ENCODE assay signal across 9 cellular contexts in genomic region chr13:46165485-46166220, GRCh38. TPM values are rescaled to one million over a fixed set of nuclear protein-coding genes. Genes with fewer than 3 reads are reported as not detected.
A peak's percentile ranks its signal among the peaks of the same experiment; 100 is the strongest.
DNase-seq lines count a peak whose midpoint lies in the region; ATAC-seq and TF ChIP-seq lines count a peak whose summit lies in the region.
"Had no signal": no experiment of that assay in that cellular context is flagged by ENCODE, and none has a peak within 500 bp of the region (broad histone marks: within the 10 kb centered on the region; RNA-seq: fewer than 3 reads in every experiment).

No MANE protein-coding gene starts in this region.

- no peaks in the 10 kb centered on the region for H3K9me3 ChIP-seq in Karpas-422 (ENCODE audit: low read length)

- H3K4me2 ChIP-seq in Karpas-422 (ENCODE audit: low read depth, low read length, poor library complexity, severe bottlenecking): peak overlapping the region; percentile 96

- H3K36me3 ChIP-seq in Karpas-422 (ENCODE audit: insufficient read depth, low read length): peaks cover 12% of the 10 kb centered on the region; the same call in 1 of the 2 replicates

- ATAC-seq in GM21390 (IDR thresholded peaks at IDR 0.05; ENCODE audit: unreplicated experiment): peak; percentile 37

- no peaks in the 10 kb centered on the region for H3K27me3 ChIP-seq in Karpas-422 (ENCODE audit: low read length)

- H3K9ac ChIP-seq in Karpas-422 (ENCODE audit: low read length): peak overlapping the region; percentile 56; the same call in 1 of the 2 replicates

- CTCF ChIA-PET in GM10248 (lab: Yijun Ruan, JAX): interaction anchor here (1.0 to 4.9 kb wide), 2 partner anchors 14 to 15 kb away, joined by 3 to 39 read pairs; partner anchors contain the start of gene LCP1

- POLR2A ChIA-PET in GM10248 (lab: Yijun Ruan, JAX): interaction anchor here (0.7 kb wide), 1 partner anchor 154 kb away, joined by 3 read pairs; no protein-coding TSS in a partner anchor

- H2AFZ ChIP-seq in Karpas-422 (ENCODE audit: low read length): no peak overlapping the region

- H3K79me2 ChIP-seq in Karpas-422 (ENCODE audit: low read length): peaks cover 86% of the 10 kb centered on the region

- H3K4me3 ChIP-seq in Karpas-422 (ENCODE audit: low read length) (peak overlapping the region; percentile 39), choroid plexus epithelial cell (ENCODE audit: low read depth, low read length) (no peak overlapping the region)

- peaks cover 82% of the 10 kb centered on the region for H3K4me1 ChIP-seq in Karpas-422 (ENCODE audit: low read length)

- peaks cover 64% of the 10 kb centered on the region for H4K20me1 ChIP-seq in Karpas-422 (ENCODE audit: insufficient read depth, low read depth, low read length)

- DNase-seq in GM10248 (ENCODE audit: extremely low spot score): peak; percentile 43
- peak; percentile 81 for DNase-seq in Karpas-422
- DNase-seq in choroid plexus epithelial cell (ENCODE audit: low read depth): peak; percentile 49
- no peak for DNase-seq in NCI-H1930 (lab: John Stamatoyannopoulos, UW)
- DNase-seq in NCI-H187 (lab: John Stamatoyannopoulos, UW): no peak
- no peak for DNase-seq in cerebellum (ENCODE audit: low spot score)
- no peak for DNase-seq in NCI-H1694 treated with DMSO at 0.1 percent for 48 hours (lab: John Stamatoyannopoulos, UW)
- DNase-seq: activated CD8-positive, alpha-beta memory T cell treated with anti-CD3 and anti-CD28 coated beads for 24 hours had no signal

- H3K27ac ChIP-seq in Karpas-422 (ENCODE audit: low read length): peak overlapping the region; percentile 99

- TF ChIP-seq CTCF in GM10248 (IDR thresholded peaks at IDR 0.05; ENCODE audit: control extremely low read depth, extremely low read depth, low read depth, missing control alignments) (no peak), choroid plexus epithelial cell (conservative IDR thresholded peaks at IDR 0.05; ENCODE audit: low read depth, low read length) (no peak)

- H3K9me2 ChIP-seq in Karpas-422 (replicated peaks; ENCODE audit: insufficient read depth, low read length): no peaks in the 10 kb centered on the region

RNA-seq across cellular contexts. Expression of gene LCP1, which starts 16.3 kb away (rescaled TPM):
- 352 and 415 TPM in 2 replicates for total RNA-seq in Karpas-422 (2014; rRNA removed; shearing (Covaris generic); ENCODE audit: low replicate concordance)
- total RNA-seq in cerebellum: 5.7 TPM

RNA-seq across cellular contexts. Expression of gene LRRC63, which starts 46.1 kb away (rescaled TPM):
- total RNA-seq in Karpas-422 (2014; rRNA removed; shearing (Covaris generic); ENCODE audit: low replicate concordance): not detected in 2 replicates
- 1.7 TPM for total RNA-seq in cerebellum

Comparison
In these comparisons a context has a peak if more than half of its experiments do, and no peak if none do; other contexts are left out.
1. DNase-seq: peak in GM10248 (single experiment), Karpas-422 (single experiment) and choroid plexus epithelial cell (single experiment); none in NCI-H1930 (0 of 2), NCI-H187 (0 of 2), cerebellum (single experiment) and NCI-H1694 treated with DMSO at 0.1 percent for 48 hours (single experiment).
2. RNA of gene LCP1, which starts 16.3 kb away (total RNA-seq): 352 to 415 TPM in Karpas-422; 5.7 TPM in cerebellum (single experiment); every median in the first group is over 10 times any median in the second.